ENCODE assay signal across 1 cellular context in genomic region chr11:94585375-94585774, GRCh38.
TF ChIP-seq lines count a peak whose summit lies in the region.

No MANE protein-coding gene starts in this region.

TF ChIP-seq in K562, 482 proteins besides CTCF, POLR2A, EP300 and RAD21:
- TF ChIP-seq CEBPG (CRISPR knock-in tag; IDR thresholded peaks at IDR 0.05): no peak
- peak; percentile 52 to 69 for TF ChIP-seq CEBPG (tag; conservative IDR thresholded peaks at IDR 0.05 in 1 of 2, IDR thresholded peaks at IDR 0.05 in 1 of 2)
- no peak for TF ChIP-seq RBM14 (IDR thresholded peaks at IDR 0.05; ENCODE audit: borderline replicate concordance, insufficient read depth, low read depth, low read length)
- peak; percentile 27; the same call in 1 of the 2 replicates for TF ChIP-seq ATF3 (IDR thresholded peaks at IDR 0.05)
- TF ChIP-seq ATF3 (CRISPR knock-in tag; conservative IDR thresholded peaks at IDR 0.05): no peak
